Comparison of ENCODE assay signal across 23 cellular contexts in the genomic region with DNA sequence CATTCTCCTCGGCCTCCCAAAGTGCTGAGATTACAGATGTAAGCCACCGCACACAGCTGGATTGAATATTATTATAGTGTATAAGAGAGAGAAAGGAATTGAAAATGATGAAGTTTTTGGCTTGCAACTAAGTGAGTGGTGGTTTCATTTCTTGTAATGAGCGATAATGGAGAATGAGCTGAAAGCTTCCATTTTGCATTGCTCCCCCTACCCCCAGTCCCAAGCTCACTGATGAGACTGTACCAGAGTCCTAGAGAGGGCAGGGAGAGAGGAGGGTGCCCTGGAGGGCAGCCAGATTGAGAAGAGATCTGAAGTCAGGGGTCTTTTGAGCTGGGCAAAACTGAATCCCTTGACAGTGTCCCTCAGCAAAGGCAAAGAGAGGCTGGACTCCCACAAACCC.
"Had no signal": no experiment of that assay in that cellular context is flagged by ENCODE, and none has a peak within 500 bp of the region (broad histone marks: within the 10 kb centered on the region; RNA-seq: fewer than 3 reads in every experiment).

No MANE protein-coding gene starts in this region.

- H3K9me3 Mint-ChIP-seq: T-cell had no signal

- H3K4me2 ChIP-seq: SK-N-SH had no signal

- H3K9ac ChIP-seq: SK-N-SH had no signal

- H3K9me3 ChIP-seq: MG63, SK-N-SH had no signal

- H3K27ac Mint-ChIP-seq: T-cell had no signal

- H3K4me3 Mint-ChIP-seq: T-cell had no signal

- H3K4me3 ChIP-seq: MG63 had no signal

- H3K27me3 ChIP-seq: MG63 had no signal

- H3K4me1 Mint-ChIP-seq: T-cell had no signal

- H3K36me3 ChIP-seq: MG63 had no signal

- DNase-seq: Karpas-422, KG1, MG63, NCI-H1092, NCI-H1105 treated with DMSO at 0.1 percent for 48 hours, NCI-H1417 treated with DMSO at 0.1 percent for 48 hours, NCI-H187, NCI-H2029, NCI-H2081 treated with DMSO at 0.1 percent for 48 hours, NCI-H2171, NCI-H226, NCI-H446, NCI-H510A, NCI-H524 treated with DMSO at 0.1 percent for 48 hours, NCI-H69, NCI-H774, PC-3, SHP77, SK-N-SH, SW 1271, T-cell had no signal

- H3K36me3 Mint-ChIP-seq: T-cell had no signal

- ATAC-seq: Panc1, PC-3, T-cell had no signal

- H3K27ac ChIP-seq: RWPE1 had no signal
